In genomic region chr18:6592522-6592921, GRCh38 we compare ENCODE assay signal across 25 cellular contexts.
"Had no signal": no experiment of that assay in that cellular context is flagged by ENCODE, and none has a peak within 500 bp of the region (broad histone marks: within the 10 kb centered on the region; RNA-seq: fewer than 3 reads in every experiment).

No MANE protein-coding gene starts in this region.

- H3K27me3 ChIP-seq: neural progenitor cell, ovary, right lobe of liver, sigmoid colon, stomach, thyroid gland, tibial nerve, uterus had no signal

- H3K4me1 ChIP-seq: neural progenitor cell, parathyroid adenoma, psoas muscle, right lobe of liver, sigmoid colon, stomach, thyroid gland, uterus had no signal

- H2AFZ ChIP-seq: neural progenitor cell, parathyroid adenoma had no signal

- H3K27ac ChIP-seq: neural progenitor cell, ovary, parathyroid adenoma, psoas muscle, right lobe of liver, sigmoid colon, stomach, thoracic aorta, thyroid gland, tibial nerve, uterus had no signal

- ATAC-seq: naive thymus-derived CD4-positive, alpha-beta T cell; natural killer cell; psoas muscle; right cardiac atrium; right lobe of liver; stimulated activated effector memory CD8-positive, alpha-beta T cell treated with anti-CD3 and anti-CD28 coated beads, Interleukin-12 subunit alpha, Interleukin-12 subunit beta, amount 100 ng/mL, for 72 hours; stimulated activated naive B cell treated with anti-CD40 and anti-IgM and Interleukin-4, amounts not matched to agents 10 μg/mL and 1 μg/mL and 100 μg/mL, for 72 hours had no signal

- H3K4me3 ChIP-seq: neural progenitor cell, ovary, psoas muscle, right lobe of liver, sigmoid colon, stomach, thoracic aorta, thyroid gland, tibial nerve, uterus had no signal

- H3K36me3 ChIP-seq: neural progenitor cell, ovary, right lobe of liver, sigmoid colon, stomach, thoracic aorta, thyroid gland, tibial nerve, uterus had no signal

- H3K4me2 ChIP-seq: neural progenitor cell had no signal

- H3K79me2 ChIP-seq: parathyroid adenoma had no signal

- H3K9ac ChIP-seq: neural progenitor cell, parathyroid adenoma had no signal

- DNase-seq: naive thymus-derived CD4-positive, alpha-beta T cell; natural killer cell; occipital lobe; ovary; posterior cingulate gyrus; psoas muscle; right cardiac atrium; right lobe of liver; sigmoid colon; small intestine; stimulated activated CD4-positive, alpha-beta T cell treated with anti-CD3 and anti-CD28 coated beads, Interleukin-15, amount 100 ng/mL, for 24 hours; stimulated activated CD4-positive, alpha-beta T cell treated with anti-CD3 and anti-CD28 coated beads, Interleukin-2, amount 100 ng/mL, for 24 hours; stimulated activated CD4-positive, alpha-beta T cell treated with anti-CD3 and anti-CD28 coated beads, Interleukin-2, amount 100 ng/mL, for 48 hours; stimulated activated CD4-positive, alpha-beta T cell treated with anti-CD3 and anti-CD28 coated beads, Interleukin-4, amount 100 ng/mL, for 24 hours; stimulated activated naive B cell treated with anti-CD40 and anti-IgM and Interleukin-4, amounts not matched to agents 10 μg/mL and 1 μg/mL and 100 μg/mL, for 72 hours; stimulated activated naive CD4-positive, alpha-beta T cell treated with Interleukin-2 at 50 U/mL for 16 hours; stomach; thyroid gland; trophoblast cell; uterus had no signal

- H3K9me3 ChIP-seq: ovary, psoas muscle, right lobe of liver, stomach, thoracic aorta, thyroid gland, tibial nerve had no signal

- FAIRE-seq: small intestine had no signal
